12 cellular contexts compared by ENCODE assay signal in the genomic region with DNA sequence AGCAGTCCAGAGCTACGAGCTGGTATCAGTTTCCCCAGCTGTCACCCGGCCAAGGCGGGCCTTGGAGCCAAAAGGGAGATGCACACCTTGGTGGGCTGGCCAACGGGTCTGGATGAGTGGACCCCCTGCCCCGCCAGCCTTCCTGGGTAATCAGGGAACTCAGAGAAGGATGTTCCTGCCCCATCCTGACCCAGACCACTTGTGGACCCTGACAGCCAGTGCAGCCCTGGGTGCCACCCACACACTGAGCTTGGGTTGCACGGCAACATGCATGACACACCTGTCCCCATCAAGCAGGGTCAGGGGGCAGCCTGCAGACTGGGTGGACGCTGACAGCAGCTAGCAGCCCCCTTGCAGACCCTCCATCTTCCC. TPM values are rescaled to one million over a fixed set of nuclear protein-coding genes. Genes with fewer than 3 reads are reported as not detected.
DNase-seq lines count a peak whose midpoint lies in the region; ATAC-seq and TF ChIP-seq lines count a peak whose summit lies in the region.
"Had no signal": no experiment of that assay in that cellular context is flagged by ENCODE, and none has a peak within 500 bp of the region (broad histone marks: within the 10 kb centered on the region; RNA-seq: fewer than 3 reads in every experiment).

No MANE protein-coding gene starts in this region.

- CTCF ChIA-PET in CD4-positive, alpha-beta memory T cell (lab: Charles Lee; ENCODE audit: partially characterized antibody): no interaction called here

- no peak for TF ChIP-seq CTCF in chondrocyte (IDR thresholded peaks at IDR 0.05)
- TF ChIP-seq CTCF in nephron (IDR thresholded peaks at IDR 0.05; ENCODE audit: unreplicated experiment in 3 of 3): no peak

- peak overlapping the region; percentile 56; the same call in 1 of the 2 replicates for H3K9ac ChIP-seq in HUES64 (ENCODE audit: low read depth, low read length)

- H3K27ac Mint-ChIP-seq in CD4-positive, alpha-beta memory T cell: peak overlapping the region in 3 of 7 donors; percentile 92 to 95 (median 95)
- H3K27ac Mint-ChIP-seq in chondrocyte (ENCODE audit: unreplicated experiment) (no peak overlapping the region), nephron (peak overlapping the region in 1 of 3 experiments; percentile 89)

- peak overlapping the region in 7 of 8 donors; percentile 82 to 97 (median 92) for H3K4me3 Mint-ChIP-seq in CD4-positive, alpha-beta memory T cell
- H3K4me3 Mint-ChIP-seq in chondrocyte (ENCODE audit: unreplicated experiment): no peak overlapping the region
- peak overlapping the region; percentile 89 to 93 (median 92) for H3K4me3 Mint-ChIP-seq in nephron

- H3K4me1 Mint-ChIP-seq in CD4-positive, alpha-beta memory T cell: peaks cover 19 to 50% (median 35%) of the 10 kb centered on the region in 4 donors
- H3K4me1 Mint-ChIP-seq in chondrocyte (ENCODE audit: low read depth) (peaks cover 38% of the 10 kb centered on the region), nephron (peaks cover 24% of the 10 kb centered on the region)

- H3K36me3 Mint-ChIP-seq in CD4-positive, alpha-beta memory T cell: peaks cover 0 to 11% of the 10 kb centered on the region in 2 donors
- H3K36me3 Mint-ChIP-seq in chondrocyte (ENCODE audit: low read depth): peaks cover 2% of the 10 kb centered on the region
- H3K36me3 Mint-ChIP-seq in nephron (ENCODE audit: low read depth): no peaks in the 10 kb centered on the region

- H3K36me3 ChIP-seq in CD4-positive, alpha-beta memory T cell (ENCODE audit: insufficient read depth, low read length): no peaks in the 10 kb centered on the region
- H3K36me3 ChIP-seq in HUES64 (ENCODE audit: insufficient read depth, low read length): peaks cover 6% of the 10 kb centered on the region
- H3K36me3 ChIP-seq: neutrophil had no signal

- H3K9me3 Mint-ChIP-seq in CD4-positive, alpha-beta memory T cell: no peaks in the 10 kb centered on the region
- H3K9me3 Mint-ChIP-seq in chondrocyte (ENCODE audit: low read depth): no peaks in the 10 kb centered on the region
- H3K9me3 Mint-ChIP-seq in nephron: no peaks in the 10 kb centered on the region

- H3K4me3 ChIP-seq in CD4-positive, alpha-beta memory T cell (ENCODE audit: low read length in 2 of 2): peak overlapping the region in 1 of 2 donors; percentile 14
- H3K4me3 ChIP-seq in HUES64 (ENCODE audit: low read length): peak overlapping the region; percentile 48

- WGBS in HUES64: 69% methylated on average over 7 of the region's 7 CpGs

- POLR2A ChIA-PET in CD4-positive, alpha-beta memory T cell (lab: Charles Lee; ENCODE audit: partially characterized antibody): no interaction called here

- ATAC-seq in GM19023 (IDR thresholded peaks at IDR 0.05; ENCODE audit: unreplicated experiment) (no peak), HG02571 (IDR thresholded peaks at IDR 0.05; ENCODE audit: unreplicated experiment) (no peak), GM18517 (IDR thresholded peaks at IDR 0.05; ENCODE audit: unreplicated experiment) (no peak)

- intact Hi-C loops in CD4-positive, alpha-beta memory T cell (cut with micrococcal nuclease): no loop called here

- DNase-seq in CD4-positive, alpha-beta memory T cell: no peak
- DNase-seq in chondrocyte (ENCODE audit: low spot score): peak; percentile 86
- no peak for DNase-seq in LoVo (ENCODE audit: low spot score)
- DNase-seq: activated CD4-positive, alpha-beta T cell treated with anti-CD3 and anti-CD28 coated beads for 4 hours; cortex of kidney; NCI-H1092 treated with DMSO at 0.1 percent for 48 hours had no signal

- H3K9me3 ChIP-seq in CD4-positive, alpha-beta memory T cell (ENCODE audit: control insufficient read depth in 1 of 2, low read length in 2 of 2): no peaks in the 10 kb centered on the region
- no peaks in the 10 kb centered on the region for H3K9me3 ChIP-seq in HUES64 (ENCODE audit: insufficient read depth, low read depth, low read length)
- H3K9me3 ChIP-seq: neutrophil had no signal

- no peak overlapping the region for H3K27ac ChIP-seq in CD4-positive, alpha-beta memory T cell (ENCODE audit: low read depth, low read length)
- no peak overlapping the region for H3K27ac ChIP-seq in HUES64 (ENCODE audit: low read depth, low read length)
- H3K27ac ChIP-seq: neutrophil had no signal

- H3K4me1 ChIP-seq in CD4-positive, alpha-beta memory T cell (ENCODE audit: insufficient read depth, low read length): peaks cover 40% of the 10 kb centered on the region
- H3K4me1 ChIP-seq in HUES64 (ENCODE audit: insufficient read depth, low read length): peaks cover 5% of the 10 kb centered on the region

- peaks cover 29% of the 10 kb centered on the region for H3K27me3 ChIP-seq in CD4-positive, alpha-beta memory T cell (ENCODE audit: insufficient read depth, low read length)
- H3K27me3 ChIP-seq in HUES64 (ENCODE audit: insufficient read depth, low read length): peaks cover 49% of the 10 kb centered on the region

- H3K27me3 Mint-ChIP-seq in CD4-positive, alpha-beta memory T cell: peaks cover 22 to 27% of the 10 kb centered on the region in 2 donors
- H3K27me3 Mint-ChIP-seq in chondrocyte (ENCODE audit: low read depth) (peaks cover 33% of the 10 kb centered on the region), nephron (ENCODE audit: low read depth) (peaks cover 66% of the 10 kb centered on the region)

RNA-seq across cellular contexts. Expression of a gene that starts 8.6 kb away (rescaled TPM):
- total RNA-seq in CD4-positive, alpha-beta memory T cell: 10 to 100 TPM; 39.0 to 40.7 TPM
- 10 to 100 TPM; 35.5 to 64.9 TPM for polyA plus RNA-seq in CD4-positive, alpha-beta memory T cell
- polyA plus RNA-seq in HUES64 (2013, experiment 1 of 2): 115 TPM
- polyA plus RNA-seq in HUES64 (2013, experiment 2 of 2): 128 TPM
- total RNA-seq in chondrocyte: 101 to 111 TPM (median 107 TPM) in 3 replicates

RNA-seq across cellular contexts. Expression of a gene that starts 19.8 kb away (rescaled TPM):
- total RNA-seq in CD4-positive, alpha-beta memory T cell: not detected
- not detected for polyA plus RNA-seq in CD4-positive, alpha-beta memory T cell
- polyA plus RNA-seq in HUES64 (2013, experiment 1 of 2): not detected
- polyA plus RNA-seq in HUES64 (2013, experiment 2 of 2): not detected
- total RNA-seq in chondrocyte: not detected in 3 replicates

RNA-seq across cellular contexts. Expression of a gene that starts 25.5 kb away (rescaled TPM):
- total RNA-seq in CD4-positive, alpha-beta memory T cell: 10 to 100 TPM; 16.9 to 17.1 TPM
- polyA plus RNA-seq in CD4-positive, alpha-beta memory T cell: 10 to 100 TPM in 1 of 2 donors, 1 to 10 TPM in 1; 5.5 to 14.2 TPM
- polyA plus RNA-seq in HUES64 (2013, experiment 1 of 2): 13.9 TPM
- polyA plus RNA-seq in HUES64 (2013, experiment 2 of 2): 14.4 TPM
- total RNA-seq in chondrocyte: 17.8 to 18.3 TPM (median 18.3 TPM) in 3 replicates

RNA-seq across cellular contexts. Expression of a gene that starts 38.8 kb away (rescaled TPM):
- not detected for total RNA-seq in CD4-positive, alpha-beta memory T cell
- not detected for polyA plus RNA-seq in CD4-positive, alpha-beta memory T cell
- not detected for polyA plus RNA-seq in HUES64 (2013, experiment 1 of 2)
- polyA plus RNA-seq in HUES64 (2013, experiment 2 of 2): not detected
- not detected in 3 replicates for total RNA-seq in chondrocyte

RNA-seq across cellular contexts. Expression of a gene that starts 47.7 kb away (rescaled TPM):
- 10 to 100 TPM; 61.3 to 66.7 TPM for total RNA-seq in CD4-positive, alpha-beta memory T cell
- polyA plus RNA-seq in CD4-positive, alpha-beta memory T cell: 10 to 100 TPM; 33.1 to 52.0 TPM
- polyA plus RNA-seq in HUES64 (2013, experiment 1 of 2): 41.7 TPM
- polyA plus RNA-seq in HUES64 (2013, experiment 2 of 2): 35.9 TPM
- 44.4 to 55.6 TPM (median 45.8 TPM) in 3 replicates for total RNA-seq in chondrocyte
